In genomic region chr17:8465381-8466158, GRCh38 we compare ENCODE assay signal across 20 cellular contexts. TPM values are rescaled to one million over a fixed set of nuclear protein-coding genes. Genes with fewer than 3 reads are reported as not detected.
DNase-seq lines count a peak whose midpoint lies in the region; FAIRE-seq and TF ChIP-seq lines count a peak whose summit lies in the region.
"Had no signal": no experiment of that assay in that cellular context is flagged by ENCODE, and none has a peak within 500 bp of the region (broad histone marks: within the 10 kb centered on the region; RNA-seq: fewer than 3 reads in every experiment).

No MANE protein-coding gene starts in this region.

- no peak overlapping the region for H2BK5ac ChIP-seq in trophoblast cell (ENCODE audit: low read depth, low read length, poor library complexity)

- no peak for TF ChIP-seq EP300 in suprapubic skin (IDR thresholded peaks at IDR 0.05)

- H3K4me3 Mint-ChIP-seq in MCF 10A (ENCODE audit: unreplicated experiment): no peak overlapping the region

- H3K27ac Mint-ChIP-seq in MCF 10A (ENCODE audit: low read depth, unreplicated experiment): peak overlapping the region; percentile 52

- peaks cover 14% of the 10 kb centered on the region for H3K4me1 Mint-ChIP-seq in MCF 10A (ENCODE audit: insufficient read depth, unreplicated experiment)

- CTCF ChIA-PET in MCF 10A (lab: Yijun Ruan, JAX): interaction anchor here (0.6 to 0.8 kb wide), 3 partner anchors 39 to 280 kb away, joined by 3 read pairs; no protein-coding TSS in a partner anchor

- H3K23ac ChIP-seq in trophoblast cell (ENCODE audit: low read length): no peak overlapping the region

- no peak overlapping the region for H3K4me2 ChIP-seq in trophoblast cell (ENCODE audit: low read length)
- no peak overlapping the region for H3K4me2 ChIP-seq in smooth muscle cell
- H3K4me2 ChIP-seq: KMS-11 had no signal

- H3K4me1 ChIP-seq in breast epithelium (peaks cover 8 to 11% of the 10 kb centered on the region in 2 donors), iPS-15b (ENCODE audit: control insufficient read depth, insufficient read depth, low read length) (peaks cover 3% of the 10 kb centered on the region), suprapubic skin (peaks cover 53% of the 10 kb centered on the region), trophoblast cell (ENCODE audit: control insufficient read depth in 1 of 2, insufficient read depth in 2 of 2, low read length in 2 of 2) (no peaks in the 10 kb centered on the region), smooth muscle cell (ENCODE audit: low read depth) (no peaks in the 10 kb centered on the region)
- H3K4me1 ChIP-seq: Caco-2 had no signal

- no peak overlapping the region for H2BK12ac ChIP-seq in trophoblast cell (ENCODE audit: low read length)

- H3K79me2 ChIP-seq in trophoblast cell (ENCODE audit: control insufficient read depth, insufficient read depth, low read length, poor library complexity): peaks cover 3% of the 10 kb centered on the region
- H3K79me2 ChIP-seq in smooth muscle cell (ENCODE audit: low read depth): peaks cover 84% of the 10 kb centered on the region

- no peaks in the 10 kb centered on the region for H3K36me3 ChIP-seq in breast epithelium
- H3K36me3 ChIP-seq in bronchial epithelial cell (ENCODE audit: control insufficient read depth, insufficient read depth, low read length): peaks cover 21% of the 10 kb centered on the region
- H3K36me3 ChIP-seq in iPS-15b (ENCODE audit: control insufficient read depth, insufficient read depth, low read length): peaks cover 12% of the 10 kb centered on the region
- peaks cover 69% of the 10 kb centered on the region for H3K36me3 ChIP-seq in suprapubic skin
- peaks cover 46 to 62% of the 10 kb centered on the region in 2 experiments for H3K36me3 ChIP-seq in trophoblast cell (ENCODE audit: control insufficient read depth in 1 of 2, insufficient read depth in 2 of 2, low read length in 2 of 2)
- H3K36me3 ChIP-seq in smooth muscle cell (ENCODE audit: low read depth): peaks cover 6% of the 10 kb centered on the region

- H3K9me3 ChIP-seq in breast epithelium: no peaks in the 10 kb centered on the region
- H3K9me3 ChIP-seq in iPS-15b (ENCODE audit: control insufficient read depth, insufficient read depth, low read length): no peaks in the 10 kb centered on the region
- no peaks in the 10 kb centered on the region for H3K9me3 ChIP-seq in suprapubic skin
- no peaks in the 10 kb centered on the region for H3K9me3 ChIP-seq in trophoblast cell (ENCODE audit: insufficient read depth, low read depth, low read length)
- no peaks in the 10 kb centered on the region for H3K9me3 ChIP-seq in smooth muscle cell (replicated peaks; ENCODE audit: low read depth)
- H3K9me3 ChIP-seq: Caco-2, heart right ventricle, thyroid gland had no signal

- no peak overlapping the region for H2BK120ac ChIP-seq in trophoblast cell (ENCODE audit: insufficient read depth, low read length, poor library complexity)

- peak; percentile 87 for FAIRE-seq in bronchial epithelial cell (lab: Jason Lieb, UNC)

- 32% methylated on average over 18 of the region's 18 CpGs for WGBS in suprapubic skin
- WGBS in trophoblast cell (ENCODE audit: extremely low coverage, insufficient coverage, insufficient read length): no CpG with 5 or more reads among the region's 18 CpGs
- WGBS in smooth muscle cell (ENCODE audit: low lambda C conversion rate): 80% methylated on average over 18 of the region's 18 CpGs

- peaks cover 100% of the 10 kb centered on the region for H4K20me1 ChIP-seq in smooth muscle cell (ENCODE audit: low read depth)

- no peaks in the 10 kb centered on the region for H3K79me1 ChIP-seq in trophoblast cell (ENCODE audit: low read length)

- H3K9me3 Mint-ChIP-seq in MCF 10A (ENCODE audit: unreplicated experiment): no peaks in the 10 kb centered on the region

- no peak overlapping the region for H3K27ac ChIP-seq in breast epithelium
- H3K27ac ChIP-seq in suprapubic skin: peak overlapping the region; percentile 65
- no peak overlapping the region for H3K27ac ChIP-seq in trophoblast cell (ENCODE audit: low read depth, low read length)
- H3K27ac ChIP-seq in smooth muscle cell (ENCODE audit: low read depth): no peak overlapping the region
- H3K27ac ChIP-seq: brain microvascular endothelial cell, KMS-11, thyroid gland, VCaP had no signal

- POLR2A ChIA-PET in MCF 10A (lab: Yijun Ruan, JAX): interaction anchor here (0.6 to 2.0 kb wide), 6 partner anchors 13 to 82 kb away, joined by 3 to 14 read pairs (median 4); partner anchors contain the start of gene NDEL1

- TF ChIP-seq POLR2A in breast epithelium (IDR thresholded peaks at IDR 0.05): no peak
- TF ChIP-seq POLR2A in suprapubic skin (IDR thresholded peaks at IDR 0.05): no peak

- H3K18ac ChIP-seq in trophoblast cell (ENCODE audit: low read length): no peak overlapping the region

- H2AFZ ChIP-seq in trophoblast cell (ENCODE audit: insufficient read depth, low read length, poor library complexity) (no peak overlapping the region), smooth muscle cell (ENCODE audit: low read depth) (no peak overlapping the region)

- no peaks in the 10 kb centered on the region for H3K27me3 ChIP-seq in breast epithelium
- H3K27me3 ChIP-seq in bronchial epithelial cell (ENCODE audit: control insufficient read depth, insufficient read depth, low read length): no peaks in the 10 kb centered on the region
- no peaks in the 10 kb centered on the region for H3K27me3 ChIP-seq in iPS-15b (ENCODE audit: control insufficient read depth, insufficient read depth, low read length)
- no peaks in the 10 kb centered on the region for H3K27me3 ChIP-seq in suprapubic skin
- H3K27me3 ChIP-seq in trophoblast cell (ENCODE audit: insufficient read depth, low read length): no peaks in the 10 kb centered on the region
- no peaks in the 10 kb centered on the region for H3K27me3 ChIP-seq in smooth muscle cell (ENCODE audit: low read depth)
- H3K27me3 ChIP-seq: brain microvascular endothelial cell, heart right ventricle, thyroid gland had no signal

- H3K36me3 Mint-ChIP-seq in MCF 10A (ENCODE audit: insufficient read depth, unreplicated experiment): peaks cover 70% of the 10 kb centered on the region

- H4K8ac ChIP-seq in trophoblast cell (ENCODE audit: low read depth, low read length): no peak overlapping the region

- H2AK5ac ChIP-seq in trophoblast cell (ENCODE audit: low read length): no peak overlapping the region

- peak overlapping the region; percentile 12 for H3K9ac ChIP-seq in iPS-15b (ENCODE audit: low read depth, low read length)
- H3K9ac ChIP-seq in trophoblast cell (ENCODE audit: low read length): no peak overlapping the region
- H3K9ac ChIP-seq in smooth muscle cell (ENCODE audit: low read depth): no peak overlapping the region
- H3K9ac ChIP-seq: KMS-11 had no signal

- no peaks in the 10 kb centered on the region for H3K27me3 Mint-ChIP-seq in MCF 10A (ENCODE audit: insufficient read depth, unreplicated experiment)

- H3F3A ChIP-seq in smooth muscle cell (ENCODE audit: low read depth): peaks cover 41% of the 10 kb centered on the region

- intact Hi-C loops in MCF 10A (cut with micrococcal nuclease) (no loop called here), breast epithelium (cut with DNase I; ENCODE audit: low total_unique reads) (no loop called here)

- no peak overlapping the region for H3K14ac ChIP-seq in trophoblast cell (ENCODE audit: low read length)

- H4K91ac ChIP-seq in trophoblast cell (ENCODE audit: low read depth, low read length): no peak overlapping the region

- peak overlapping the region in 1 of 3 donors; percentile 6 for H3K4me3 ChIP-seq in breast epithelium
- H3K4me3 ChIP-seq in bronchial epithelial cell (ENCODE audit: low read depth, low read length): no peak overlapping the region
- H3K4me3 ChIP-seq in iPS-15b (ENCODE audit: low read depth, low read length): no peak overlapping the region
- H3K4me3 ChIP-seq in suprapubic skin: peak overlapping the region; percentile 31
- H3K4me3 ChIP-seq in trophoblast cell (ENCODE audit: low read depth, low read length): no peak overlapping the region
- H3K4me3 ChIP-seq in smooth muscle cell: no peak overlapping the region
- H3K4me3 ChIP-seq: heart right ventricle, thyroid gland had no signal

- no peak for DNase-seq in MCF 10A (ENCODE audit: unreplicated experiment)
- DNase-seq in breast epithelium (ENCODE audit: low spot score in 2 of 2): no peak
- peak; percentile 63 for DNase-seq in bronchial epithelial cell (ENCODE audit: low read depth)
- DNase-seq in suprapubic skin (ENCODE audit: low spot score in 2 of 2): no peak
- DNase-seq in inferior parietal cortex (ENCODE audit: extremely low spot score): no peak
- DNase-seq in trophoblast cell: no peak
- no peak for DNase-seq in smooth muscle cell (lab: John Stamatoyannopoulos, UW; ENCODE audit: unreplicated experiment)
- DNase-seq: ACHN; activated naive CD4-positive, alpha-beta T cell; brain microvascular endothelial cell; Caco-2; GDM1; heart right ventricle; NCI-H146; NCI-H524 treated with DMSO at 0.1 percent for 48 hours; stimulated activated CD4-positive, alpha-beta T cell treated with anti-CD3 and anti-CD28 coated beads, Interleukin-1b, Interleukin-23, amount 100 ng/mL, for 48 hours; thyroid gland had no signal

- BruUV-seq in MCF 10A (replicated peaks; lab: Mats Ljungman, UMichigan): no TSS peak

- H3K4ac ChIP-seq in trophoblast cell (ENCODE audit: low read depth, low read length): no peak overlapping the region

- TF ChIP-seq CTCF in MCF 10A (IDR thresholded peaks at IDR 0.05; ENCODE audit: unreplicated experiment) (no peak), breast epithelium (IDR thresholded peaks at IDR 0.05) (no peak), bronchial epithelial cell (IDR thresholded peaks at IDR 0.05; ENCODE audit: insufficient read depth, low read length, severe bottlenecking) (no peak), suprapubic skin (IDR thresholded peaks at IDR 0.05) (no peak), smooth muscle cell (IDR thresholded peaks at IDR 0.05; ENCODE audit: borderline replicate concordance, insufficient read depth, poor library complexity, severe bottlenecking) (no peak)

- no peak overlapping the region for H4K12ac ChIP-seq in trophoblast cell (ENCODE audit: low read depth, low read length)

RNA-seq across cellular contexts. Expression of gene NDEL1, which starts 29.9 kb away (rescaled TPM):
- total RNA-seq in MCF 10A (2022): 95.3 and 112 TPM in 2 replicates
- 10 to 100 TPM; 51.1 to 80.6 (median 61.4) TPM for total RNA-seq in breast epithelium
- total RNA-seq in bronchial epithelial cell: 47.1 and 52.6 TPM in 2 replicates
- 100 to 1,000 TPM; 172 to 237 (median 230) TPM for total RNA-seq in suprapubic skin
- polyA plus RNA-seq in trophoblast cell (2013): 60.7 and 61.4 TPM in 2 replicates
- total RNA-seq in smooth muscle cell: 103 and 111 TPM in 2 replicates
- 82.0 and 82.6 TPM in 2 replicates for polyA plus RNA-seq in smooth muscle cell
